8 cellular contexts compared by ENCODE assay signal in the genomic region with DNA sequence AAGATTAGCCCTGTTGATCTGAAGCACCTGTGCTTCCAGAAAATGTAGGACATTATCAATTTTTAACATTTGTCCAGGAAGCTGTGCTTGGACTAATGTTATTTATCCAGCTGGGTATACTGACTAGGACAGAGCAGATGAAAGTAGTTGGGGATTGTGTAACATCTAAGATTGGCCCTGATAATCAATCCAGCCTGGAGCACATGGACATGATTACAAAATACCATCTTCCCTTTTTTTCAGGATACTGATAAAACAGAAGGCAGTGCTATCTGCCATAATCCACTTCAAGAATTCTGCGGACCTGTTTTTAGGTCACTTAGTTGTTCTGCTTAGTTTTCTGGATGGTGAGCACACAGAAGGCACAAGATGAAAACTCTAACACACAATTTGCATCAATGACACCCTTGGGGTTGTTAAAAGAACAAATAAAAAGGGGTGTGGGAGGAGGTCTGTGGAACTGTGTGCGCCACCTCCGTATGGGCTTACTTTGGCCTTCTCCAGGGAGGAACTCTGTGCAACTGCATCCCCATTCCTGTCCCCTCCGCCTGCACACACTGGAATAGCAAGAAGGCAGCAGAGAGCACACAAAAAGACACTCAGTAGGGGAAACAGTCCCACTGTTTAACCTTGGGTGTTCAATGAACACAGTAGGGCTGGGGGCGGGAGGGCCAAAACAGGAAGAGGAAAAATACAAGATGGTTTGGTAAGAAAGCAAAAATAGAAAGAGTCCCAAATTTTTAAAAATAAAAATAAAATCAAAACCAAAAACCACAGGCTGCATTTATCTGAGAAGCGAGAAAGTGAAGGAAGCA. TPM values are rescaled to one million over a fixed set of nuclear protein-coding genes. Genes with fewer than 3 reads are reported as not detected.
DNase-seq lines count a peak whose midpoint lies in the region; ATAC-seq and TF ChIP-seq lines count a peak whose summit lies in the region.

No MANE protein-coding gene starts in this region.

- ATAC-seq in SK-N-SH treated with all-trans-retinoic acid at 6 μM for 48 hours (peak; percentile 31), left cardiac atrium (peak; percentile 19 to 35), GM21381 (IDR thresholded peaks at IDR 0.05; ENCODE audit: unreplicated experiment) (no peak)

- H3K4me3 ChIP-seq in H7 (ENCODE audit: insufficient read depth, low read depth, low read length): no peak overlapping the region
- no peak overlapping the region for H3K4me3 ChIP-seq in skeletal muscle cell (ENCODE audit: low read depth, low read length)

- DNase-seq in H7 (peak; percentile 17), left cardiac atrium (no peak), skeletal muscle cell (ENCODE audit: low read depth) (peak; percentile 24), DMS53 treated with DMSO at 0.1 percent for 48 hours (lab: John Stamatoyannopoulos, UW; ENCODE audit: unreplicated experiment) (no peak)
- DNase-seq in activated CD4-positive, alpha-beta T cell treated with anti-CD3 and anti-CD28 coated beads, Interleukin-2, amount 50 U/mL, for 4 hours: no peak
- DNase-seq in activated CD8-positive, alpha-beta memory T cell treated with anti-CD3 and anti-CD28 coated beads, Interleukin-2, amount 50 U/mL, for 4 hours: no peak

- H3K36me3 ChIP-seq in H7 (replicated peaks; ENCODE audit: control insufficient read depth, insufficient read depth, low read length): no peaks in the 10 kb centered on the region

- intact Hi-C loops in left cardiac atrium (cut with DNase I): loop anchor here in 1 of 2 donors (10.0 kb wide), 1 partner anchor 71 kb away; no protein-coding TSS in a partner anchor

- H3K27me3 ChIP-seq in H7 (ENCODE audit: control insufficient read depth, insufficient read depth, low read length): no peaks in the 10 kb centered on the region

TF ChIP-seq in SK-N-SH treated with all-trans-retinoic acid at 6 μM for 48 hours, 23 proteins besides CTCF, POLR2A, EP300 and RAD21:
- TF ChIP-seq TOX (CRISPR knock-in tag; IDR thresholded peaks at IDR 0.05; ENCODE audit: borderline replicate concordance) (no peak), CSDC2 (CRISPR knock-in tag; IDR thresholded peaks at IDR 0.05) (no peak), ZFP30 (CRISPR knock-in tag; IDR thresholded peaks at IDR 0.05) (no peak), TCF4 (CRISPR knock-in tag; IDR thresholded peaks at IDR 0.05; ENCODE audit: borderline replicate concordance) (peak; percentile 94; the same call in 1 of the 2 replicates), ZNF8 (CRISPR knock-in tag; IDR thresholded peaks at IDR 0.05) (no peak), ZC3H10 (CRISPR knock-in tag; IDR thresholded peaks at IDR 0.05) (no peak), ZNF70 (CRISPR knock-in tag; IDR thresholded peaks at IDR 0.05) (peak; percentile 47), RARB (CRISPR knock-in tag; IDR thresholded peaks at IDR 0.05) (no peak), ZFP3 (CRISPR knock-in tag; IDR thresholded peaks at IDR 0.05) (no peak), GLIS3 (CRISPR knock-in tag; IDR thresholded peaks at IDR 0.05) (no peak), ZNF565 (CRISPR knock-in tag; conservative IDR thresholded peaks at IDR 0.05; ENCODE audit: low read depth) (no peak), ARNTL (CRISPR knock-in tag; IDR thresholded peaks at IDR 0.05; ENCODE audit: borderline replicate concordance, low read depth) (no peak), OSR1 (CRISPR knock-in tag; IDR thresholded peaks at IDR 0.05) (no peak), BACH2 (CRISPR knock-in tag; IDR thresholded peaks at IDR 0.05; ENCODE audit: borderline replicate concordance) (no peak), ISL1 (CRISPR knock-in tag; IDR thresholded peaks at IDR 0.05) (no peak)
- TF ChIP-seq, protein P1, sequence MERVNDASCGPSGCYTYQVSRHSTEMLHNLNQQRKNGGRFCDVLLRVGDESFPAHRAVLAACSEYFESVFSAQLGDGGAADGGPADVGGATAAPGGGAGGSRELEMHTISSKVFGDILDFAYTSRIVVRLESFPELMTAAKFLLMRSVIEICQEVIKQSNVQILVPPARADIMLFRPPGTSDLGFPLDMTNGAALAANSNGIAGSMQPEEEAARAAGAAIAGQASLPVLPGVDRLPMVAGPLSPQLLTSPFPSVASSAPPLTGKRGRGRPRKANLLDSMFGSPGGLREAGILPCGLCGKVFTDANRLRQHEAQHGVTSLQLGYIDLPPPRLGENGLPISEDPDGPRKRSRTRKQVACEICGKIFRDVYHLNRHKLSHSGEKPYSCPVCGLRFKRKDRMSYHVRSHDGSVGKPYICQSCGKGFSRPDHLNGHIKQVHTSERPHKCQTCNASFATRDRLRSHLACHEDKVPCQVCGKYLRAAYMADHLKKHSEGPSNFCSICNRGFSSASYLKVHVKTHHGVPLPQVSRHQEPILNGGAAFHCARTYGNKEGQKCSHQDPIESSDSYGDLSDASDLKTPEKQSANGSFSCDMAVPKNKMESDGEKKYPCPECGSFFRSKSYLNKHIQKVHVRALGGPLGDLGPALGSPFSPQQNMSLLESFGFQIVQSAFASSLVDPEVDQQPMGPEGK (CRISPR knock-in tag; IDR thresholded peaks at IDR 0.05; ENCODE audit: borderline replicate concordance): no peak
- TF ChIP-seq, protein P2, sequence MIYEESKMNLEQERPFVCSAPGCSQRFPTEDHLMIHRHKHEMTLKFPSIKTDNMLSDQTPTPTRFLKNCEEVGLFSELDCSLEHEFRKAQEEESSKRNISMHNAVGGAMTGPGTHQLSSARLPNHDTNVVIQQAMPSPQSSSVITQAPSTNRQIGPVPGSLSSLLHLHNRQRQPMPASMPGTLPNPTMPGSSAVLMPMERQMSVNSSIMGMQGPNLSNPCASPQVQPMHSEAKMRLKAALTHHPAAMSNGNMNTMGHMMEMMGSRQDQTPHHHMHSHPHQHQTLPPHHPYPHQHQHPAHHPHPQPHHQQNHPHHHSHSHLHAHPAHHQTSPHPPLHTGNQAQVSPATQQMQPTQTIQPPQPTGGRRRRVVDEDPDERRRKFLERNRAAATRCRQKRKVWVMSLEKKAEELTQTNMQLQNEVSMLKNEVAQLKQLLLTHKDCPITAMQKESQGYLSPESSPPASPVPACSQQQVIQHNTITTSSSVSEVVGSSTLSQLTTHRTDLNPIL (CRISPR knock-in tag; IDR thresholded peaks at IDR 0.05; ENCODE audit: low read depth): no peak
- TF ChIP-seq, protein P3, sequence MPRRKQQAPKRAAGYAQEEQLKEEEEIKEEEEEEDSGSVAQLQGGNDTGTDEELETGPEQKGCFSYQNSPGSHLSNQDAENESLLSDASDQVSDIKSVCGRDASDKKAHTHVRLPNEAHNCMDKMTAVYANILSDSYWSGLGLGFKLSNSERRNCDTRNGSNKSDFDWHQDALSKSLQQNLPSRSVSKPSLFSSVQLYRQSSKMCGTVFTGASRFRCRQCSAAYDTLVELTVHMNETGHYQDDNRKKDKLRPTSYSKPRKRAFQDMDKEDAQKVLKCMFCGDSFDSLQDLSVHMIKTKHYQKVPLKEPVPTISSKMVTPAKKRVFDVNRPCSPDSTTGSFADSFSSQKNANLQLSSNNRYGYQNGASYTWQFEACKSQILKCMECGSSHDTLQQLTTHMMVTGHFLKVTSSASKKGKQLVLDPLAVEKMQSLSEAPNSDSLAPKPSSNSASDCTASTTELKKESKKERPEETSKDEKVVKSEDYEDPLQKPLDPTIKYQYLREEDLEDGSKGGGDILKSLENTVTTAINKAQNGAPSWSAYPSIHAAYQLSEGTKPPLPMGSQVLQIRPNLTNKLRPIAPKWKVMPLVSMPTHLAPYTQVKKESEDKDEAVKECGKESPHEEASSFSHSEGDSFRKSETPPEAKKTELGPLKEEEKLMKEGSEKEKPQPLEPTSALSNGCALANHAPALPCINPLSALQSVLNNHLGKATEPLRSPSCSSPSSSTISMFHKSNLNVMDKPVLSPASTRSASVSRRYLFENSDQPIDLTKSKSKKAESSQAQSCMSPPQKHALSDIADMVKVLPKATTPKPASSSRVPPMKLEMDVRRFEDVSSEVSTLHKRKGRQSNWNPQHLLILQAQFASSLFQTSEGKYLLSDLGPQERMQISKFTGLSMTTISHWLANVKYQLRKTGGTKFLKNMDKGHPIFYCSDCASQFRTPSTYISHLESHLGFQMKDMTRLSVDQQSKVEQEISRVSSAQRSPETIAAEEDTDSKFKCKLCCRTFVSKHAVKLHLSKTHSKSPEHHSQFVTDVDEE (CRISPR knock-in tag; IDR thresholded peaks at IDR 0.05): peak; percentile 80
- TF ChIP-seq, protein P4, sequence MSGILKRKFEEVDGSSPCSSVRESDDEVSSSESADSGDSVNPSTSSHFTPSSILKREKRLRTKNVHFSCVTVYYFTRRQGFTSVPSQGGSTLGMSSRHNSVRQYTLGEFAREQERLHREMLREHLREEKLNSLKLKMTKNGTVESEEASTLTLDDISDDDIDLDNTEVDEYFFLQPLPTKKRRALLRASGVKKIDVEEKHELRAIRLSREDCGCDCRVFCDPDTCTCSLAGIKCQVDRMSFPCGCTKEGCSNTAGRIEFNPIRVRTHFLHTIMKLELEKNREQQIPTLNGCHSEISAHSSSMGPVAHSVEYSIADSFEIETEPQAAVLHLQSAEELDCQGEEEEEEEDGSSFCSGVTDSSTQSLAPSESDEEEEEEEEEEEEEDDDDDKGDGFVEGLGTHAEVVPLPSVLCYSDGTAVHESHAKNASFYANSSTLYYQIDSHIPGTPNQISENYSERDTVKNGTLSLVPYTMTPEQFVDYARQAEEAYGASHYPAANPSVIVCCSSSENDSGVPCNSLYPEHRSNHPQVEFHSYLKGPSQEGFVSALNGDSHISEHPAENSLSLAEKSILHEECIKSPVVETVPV (CRISPR knock-in tag; IDR thresholded peaks at IDR 0.05): no peak
- TF ChIP-seq, protein P5, sequence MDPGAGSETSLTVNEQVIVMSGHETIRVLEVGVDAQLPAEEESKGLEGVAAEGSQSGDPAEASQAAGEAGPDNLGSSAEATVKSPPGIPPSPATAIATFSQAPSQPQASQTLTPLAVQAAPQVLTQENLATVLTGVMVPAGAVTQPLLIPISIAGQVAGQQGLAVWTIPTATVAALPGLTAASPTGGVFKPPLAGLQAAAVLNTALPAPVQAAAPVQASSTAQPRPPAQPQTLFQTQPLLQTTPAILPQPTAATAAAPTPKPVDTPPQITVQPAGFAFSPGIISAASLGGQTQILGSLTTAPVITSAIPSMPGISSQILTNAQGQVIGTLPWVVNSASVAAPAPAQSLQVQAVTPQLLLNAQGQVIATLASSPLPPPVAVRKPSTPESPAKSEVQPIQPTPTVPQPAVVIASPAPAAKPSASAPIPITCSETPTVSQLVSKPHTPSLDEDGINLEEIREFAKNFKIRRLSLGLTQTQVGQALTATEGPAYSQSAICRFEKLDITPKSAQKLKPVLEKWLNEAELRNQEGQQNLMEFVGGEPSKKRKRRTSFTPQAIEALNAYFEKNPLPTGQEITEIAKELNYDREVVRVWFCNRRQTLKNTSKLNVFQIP (CRISPR knock-in tag; IDR thresholded peaks at IDR 0.05; ENCODE audit: borderline replicate concordance, low read depth): no peak

RNA-seq across cellular contexts. Expression of a gene that starts 31.1 kb away (rescaled TPM):
- 106 and 112 TPM in 2 replicates for total RNA-seq in H7 (2014; rRNA removed; shearing (Covaris generic))
- 10 to 100 TPM; 47.8 to 53.2 TPM for total RNA-seq in left cardiac atrium

Comparison
In these comparisons a context has a peak if more than half of its experiments do, and no peak if none do; other contexts are left out.
1. DNase-seq: peak in H7 (single experiment) and skeletal muscle cell (single experiment); none in left cardiac atrium (single experiment), activated CD4-positive, alpha-beta T cell treated with anti-CD3 and anti-CD28 coated beads, Interleukin-2, amount 50 U/mL, for 4 hours (0 of 2), DMS53 treated with DMSO at 0.1 percent for 48 hours (single experiment) and activated CD8-positive, alpha-beta memory T cell treated with anti-CD3 and anti-CD28 coated beads, Interleukin-2, amount 50 U/mL, for 4 hours (single experiment).